Comparison of ENCODE assay signal across 8 cellular contexts in genomic region chr9:36572515-36573418, GRCh38. TPM values are rescaled to one million over a fixed set of nuclear protein-coding genes. Genes with fewer than 3 reads are reported as not detected.
DNase-seq lines count a peak whose midpoint lies in the region; ATAC-seq, FAIRE-seq and TF ChIP-seq lines count a peak whose summit lies in the region.

TSS of gene MELK (plus strand) at chr9:36572895. CDS start at chr9:36581682, 8,787 bp downstream.

- no peak for TF ChIP-seq CTCF in pancreas (IDR thresholded peaks at IDR 0.05)
- TF ChIP-seq CTCF in thyroid gland (IDR thresholded peaks at IDR 0.05) = no peak

- H3K27me3 Mint-ChIP-seq in activated naive CD8-positive, alpha-beta T cell treated with anti-CD3 and anti-CD28 coated beads for 36 hours = peaks cover 4% of the 10 kb centered on the region

- peaks cover 37% of the 10 kb centered on the region for H3K36me3 Mint-ChIP-seq in activated naive CD8-positive, alpha-beta T cell treated with anti-CD3 and anti-CD28 coated beads for 36 hours

- H3K4me3 ChIP-seq in pancreas = peak within 1 kb of the TSS; percentile 65 to 91 (median 82)
- H3K4me3 ChIP-seq in thyroid gland (replicated peaks in 1 of 3) = peak within 1 kb of the TSS; percentile 7 to 53 (median 30)

- H3K36me3 ChIP-seq in pancreas = no peaks in the 10 kb centered on the region
- no peaks in the 10 kb centered on the region for H3K36me3 ChIP-seq in thyroid gland

- H3K27me3 ChIP-seq in pancreas (no peaks in the 10 kb centered on the region), thyroid gland (no peaks in the 10 kb centered on the region)

- no peaks in the 10 kb centered on the region for H3K9me3 Mint-ChIP-seq in activated naive CD8-positive, alpha-beta T cell treated with anti-CD3 and anti-CD28 coated beads for 36 hours

- intact Hi-C loops in Right ventricle myocardium inferior (cut with DNase I) = loop anchor here (5.0 kb wide), 1 partner anchor 170 kb away; the partner anchor contains the start of gene RNF38
- intact Hi-C loops in pancreas (cut with DNase I) = no loop called here
- intact Hi-C loops in thyroid gland (cut with DNase I) = no loop called here

- peak in 1 of 2 donors; percentile 39 for TF ChIP-seq POLR2A in thyroid gland (IDR thresholded peaks at IDR 0.05)

- H3K27ac ChIP-seq in pancreas (no peak within 1 kb of the TSS), thyroid gland (peak within 1 kb of the TSS in 2 of 3 donors; percentile 34 to 59)

- WGBS in pancreas, 2 donors = 0% methylated on average over 59 to 74 of the region's 74 CpGs
- WGBS in thyroid gland, 2 donors = 1% methylated on average over 15 to 28 of the region's 74 CpGs

- H3K27ac Mint-ChIP-seq in activated naive CD8-positive, alpha-beta T cell treated with anti-CD3 and anti-CD28 coated beads for 36 hours = peak within 1 kb of the TSS; percentile 86

- H3K4me3 Mint-ChIP-seq in activated naive CD8-positive, alpha-beta T cell treated with anti-CD3 and anti-CD28 coated beads for 36 hours = peak within 1 kb of the TSS; percentile 95

- peak; percentile 92 for DNase-seq in ELF-1 (ENCODE audit: low read depth, low spot score)
- DNase-seq in H4 (ENCODE audit: low spot score) = peak; percentile 65
- peak; percentile 72 for DNase-seq in MV-4-11 (lab: John Stamatoyannopoulos, UW)
- peak; percentile 28 to 62 for DNase-seq in SW 1271 (lab: John Stamatoyannopoulos, UW)
- peak; percentile 91 for DNase-seq in activated naive CD8-positive, alpha-beta T cell treated with anti-CD3 and anti-CD28 coated beads for 36 hours
- peak; percentile 90 for DNase-seq in Right ventricle myocardium inferior (ENCODE audit: missing footprints)
- DNase-seq in pancreas = peak; percentile 65 to 92 (median 74)
- DNase-seq in thyroid gland = peak; percentile 68 to 74

- peaks cover 26% of the 10 kb centered on the region for H3K4me1 Mint-ChIP-seq in activated naive CD8-positive, alpha-beta T cell treated with anti-CD3 and anti-CD28 coated beads for 36 hours

- peaks cover 0 to 5% (median 0%) of the 10 kb centered on the region in 3 donors for H3K4me1 ChIP-seq in pancreas
- peaks cover 7 to 13% of the 10 kb centered on the region in 2 donors for H3K4me1 ChIP-seq in thyroid gland

- no peak for FAIRE-seq in pancreas (lab: Jason Lieb, UNC)

- peak; percentile 97 for ATAC-seq in Right ventricle myocardium inferior
- ATAC-seq in pancreas = peak; percentile 98 to 100 (median 100)

- H3K9me3 ChIP-seq in pancreas (no peaks in the 10 kb centered on the region), thyroid gland (no peaks in the 10 kb centered on the region)

RNA-seq across cellular contexts. Expression of gene MELK, which starts in this region (rescaled TPM):
- total RNA-seq in H4 (2014; rRNA removed; shearing (Covaris generic)) = 78.6 and 94.5 TPM in 2 replicates
- 10 to 100 TPM; 46.9 to 49.8 TPM for total RNA-seq in activated naive CD8-positive, alpha-beta T cell treated with anti-CD3 and anti-CD28 coated beads for 36 hours
- total RNA-seq in Right ventricle myocardium inferior (0.76 TPM), pancreas (under 1 TPM; 0.08 to 0.75 (median 0.35) TPM), thyroid gland (under 1 TPM; 0.42 to 0.67 (median 0.49) TPM)
- polyA plus RNA-seq in pancreas = under 1 TPM; 0.14 to 0.23 TPM

Comparison
In these comparisons a context has a peak if more than half of its experiments do, and no peak if none do; other contexts are left out.
1. RNA of gene MELK (total RNA-seq): 78.6 to 94.5 TPM in H4 and 46.9 to 49.8 TPM in activated naive CD8-positive, alpha-beta T cell treated with anti-CD3 and anti-CD28 coated beads for 36 hours; 0.76 TPM in Right ventricle myocardium inferior (single experiment), 0.42 to 0.67 TPM in thyroid gland and 0.08 to 0.75 TPM in pancreas; every median in the first group is over 10 times any median in the second.
2. Peak in DNase-seq and ATAC-seq in Right ventricle myocardium inferior; RNA of the gene not detected or under 1 TPM.
3. Peak in DNase-seq, ATAC-seq and H3K4me3 ChIP-seq in pancreas; RNA of the gene not detected or under 1 TPM.
4. Peak in DNase-seq, H3K4me3 ChIP-seq and H3K27ac ChIP-seq in thyroid gland; RNA of the gene not detected or under 1 TPM.
5. Peak in every context shown above with its lines, with median percentiles within 50 percentile points of each other: DNase-seq.